ENCODE assay signal across 11 cellular contexts in genomic region chr17:74141612-74142011, GRCh38.
"Had no signal": no experiment of that assay in that cellular context is flagged by ENCODE, and none has a peak within 500 bp of the region (broad histone marks: within the 10 kb centered on the region; RNA-seq: fewer than 3 reads in every experiment).

No MANE protein-coding gene starts in this region.

- FAIRE-seq: H1, H54 had no signal

- ATAC-seq: GM23338, HCT116 had no signal

- DNase-seq: GM23248, GOT3, H7, H9, HCEC 1CT, HFFc6 had no signal

- H3K9me3 ChIP-seq: HAP-1 had no signal

- H3K4me2 ChIP-seq: GM23338 had no signal

- H3K4me3 ChIP-seq: GM23248, GM23338, HAP-1 had no signal

- H3K4me1 ChIP-seq: HAP-1 had no signal

- H2AFZ ChIP-seq: GM23248, GM23338 had no signal

- H3K27ac ChIP-seq: GM23248 had no signal

- H3K9ac ChIP-seq: GM23248 had no signal

- H3K36me3 ChIP-seq: HAP-1 had no signal
